6 cellular contexts compared by ENCODE assay signal in the genomic region with DNA sequence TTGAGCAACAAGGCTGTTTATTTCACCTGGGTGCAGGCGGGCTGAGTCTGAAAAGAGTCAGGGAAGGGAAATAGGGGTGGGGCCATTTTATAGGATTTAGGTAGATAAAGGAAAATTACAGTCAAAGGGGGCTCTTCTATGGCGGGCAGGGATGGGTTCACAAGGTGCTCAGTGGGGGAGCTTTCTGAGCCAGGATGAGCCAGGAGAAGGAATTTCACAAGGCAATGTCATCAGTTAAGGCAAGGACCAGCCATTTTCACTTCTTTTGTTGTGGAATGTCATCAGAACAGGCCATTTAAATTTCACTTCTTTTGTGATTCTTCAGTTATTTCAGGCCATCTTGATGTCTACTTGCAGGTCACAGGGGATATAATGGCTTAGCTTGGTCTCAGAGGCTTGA.
DNase-seq lines count a peak whose midpoint lies in the region; ATAC-seq and TF ChIP-seq lines count a peak whose summit lies in the region.
"Not testable (repeated sequence)": the region's sequence is repeated elsewhere in the genome, so short reads cannot be mapped to it uniquely, and the experiment has no call there.

No MANE protein-coding gene starts in this region.

- intact Hi-C loops in natural killer cell (cut with micrococcal nuclease): not testable (repeated sequence)

- peak overlapping the region; percentile 31 to 38; a peak in 2 of 5 replicates for H3K4me3 Mint-ChIP-seq in H9
- not testable (repeated sequence) for H3K4me3 Mint-ChIP-seq in WTC11, immature natural killer cell, natural killer cell
- H3K4me3 Mint-ChIP-seq in endodermal cell: peak overlapping the region; percentile 9

- H3K27ac Mint-ChIP-seq in H9 (peak overlapping the region; percentile 72 to 97 (median 95)), WTC11 (peak overlapping the region; percentile 75), endodermal cell (peak overlapping the region; percentile 74), immature natural killer cell (peak overlapping the region in 4 of 6 donors; percentile 0 to 36 (median 34)), natural killer cell (peak overlapping the region; percentile 21 to 47)

- not testable (repeated sequence) for H3K23ac ChIP-seq in H9 (ENCODE audit: insufficient read length, low read depth, low read length)

- not testable (repeated sequence) for H3K9me3 Mint-ChIP-seq in H9, WTC11, endodermal cell, immature natural killer cell, natural killer cell

- not testable (repeated sequence) for H3K4me3 ChIP-seq in HUES64 (ENCODE audit: low read length); endodermal cell (ENCODE audit: low read length)

- peak; percentile 15; the same call in 1 of the 2 replicates for ATAC-seq in WTC11
- ATAC-seq in natural killer cell: not testable (repeated sequence)

- H3K27ac ChIP-seq in H9 (ENCODE audit: insufficient read length, low read depth, low read length): peak overlapping the region; percentile 8
- H3K27ac ChIP-seq in HUES64 (ENCODE audit: low read depth, low read length): peak overlapping the region; percentile 79
- H3K27ac ChIP-seq in endodermal cell (ENCODE audit: low read depth, low read length): not testable (repeated sequence)

- not testable (repeated sequence) for H3K4me1 ChIP-seq in H9 (ENCODE audit: insufficient read depth, low read length); endodermal cell (ENCODE audit: control insufficient read depth, insufficient read depth, low read length)
- peaks cover 28% of the 10 kb centered on the region for H3K4me1 ChIP-seq in HUES64 (ENCODE audit: insufficient read depth, low read length)

- not testable (repeated sequence) for H2BK20ac ChIP-seq in H9 (ENCODE audit: low read depth, low read length, poor library complexity, severe bottlenecking)

- H3K79me1 ChIP-seq in H9 (ENCODE audit: insufficient read depth, low read depth, low read length, poor library complexity, severe bottlenecking): not testable (repeated sequence)

- not testable (repeated sequence) for H3T11ph ChIP-seq in H9 (ENCODE audit: low read length)

- H4K91ac ChIP-seq in H9 (ENCODE audit: insufficient read length, low read depth, low read length): not testable (repeated sequence)

- no CpG with 5 or more reads among the region's 2 CpGs for WGBS in H9 (ENCODE audit: extremely low coverage, insufficient read length, low lambda C conversion rate)
- WGBS in HUES64: 14% methylated on average over 2 of the region's 2 CpGs
- 24% methylated on average over 2 of the region's 2 CpGs; no CpG with 5 or more reads in 1 of the 2 experiments for WGBS in endodermal cell (ENCODE audit: insufficient coverage in 1 of 2, insufficient read length in 1 of 2), 2 experiments

- H2BK5ac ChIP-seq in H9 (ENCODE audit: insufficient read length, low read length): not testable (repeated sequence)

- not testable (repeated sequence) for H4K20me1 ChIP-seq in H9 (ENCODE audit: control insufficient read depth, insufficient read depth, insufficient read length)

- not testable (repeated sequence) for H3K27me3 ChIP-seq in H9 (ENCODE audit: insufficient read depth, low read length); HUES64 (ENCODE audit: insufficient read depth, low read length); endodermal cell (ENCODE audit: control insufficient read depth, insufficient read depth, low read length, poor library complexity, severe bottlenecking)

- DNase-seq in H9 (peak; percentile 73), endodermal cell (peak; percentile 87)
- not testable (repeated sequence) for DNase-seq in WTC11 (ENCODE audit: low spot score); immature natural killer cell; natural killer cell

- not testable (repeated sequence) for H3K9me3 ChIP-seq in H9 (ENCODE audit: control insufficient read depth, low read depth, low read length); HUES64 (ENCODE audit: insufficient read depth, low read depth, low read length); endodermal cell (ENCODE audit: control insufficient read depth, low read length)

- H3K27me3 Mint-ChIP-seq in H9 (ENCODE audit: low read depth); WTC11 (ENCODE audit: low read depth); endodermal cell (ENCODE audit: insufficient read depth); immature natural killer cell (ENCODE audit: low read depth in 3 of 3); natural killer cell (ENCODE audit: low read depth in 2 of 2): not testable (repeated sequence)

- H2BK15ac ChIP-seq in H9 (ENCODE audit: low read depth, low read length): not testable (repeated sequence)

- H3K9ac ChIP-seq in H9 (ENCODE audit: extremely low read depth, insufficient read length, low read length); HUES64 (ENCODE audit: low read depth, low read length); endodermal cell (ENCODE audit: extremely low read depth, low read length, poor library complexity, severe bottlenecking): not testable (repeated sequence)

- peaks cover 34 to 37% of the 10 kb centered on the region in 2 experiments for H3K4me1 Mint-ChIP-seq in H9
- peaks cover 34% of the 10 kb centered on the region for H3K4me1 Mint-ChIP-seq in WTC11
- H3K4me1 Mint-ChIP-seq in endodermal cell: peaks cover 28% of the 10 kb centered on the region
- H3K4me1 Mint-ChIP-seq in immature natural killer cell: peaks cover 6 to 19% of the 10 kb centered on the region in 2 donors
- peaks cover 0 to 17% of the 10 kb centered on the region in 2 donors for H3K4me1 Mint-ChIP-seq in natural killer cell

- not testable (repeated sequence) for H3K56ac ChIP-seq in H9 (ENCODE audit: insufficient read length, low read depth, low read length)

- not testable (repeated sequence) for H2BK120ac ChIP-seq in H9 (ENCODE audit: low read depth, low read length, poor library complexity, severe bottlenecking)

- not testable (repeated sequence) for TF ChIP-seq CTCF in H9 (conservative IDR thresholded peaks at IDR 0.05); WTC11 (IDR thresholded peaks at IDR 0.05); endodermal cell (conservative IDR thresholded peaks at IDR 0.05); natural killer cell (IDR thresholded peaks at IDR 0.05)

- H3K36me3 Mint-ChIP-seq in H9 (ENCODE audit: insufficient read depth in 1 of 3, low read depth in 3 of 3) (peaks cover 4 to 13% (median 5%) of the 10 kb centered on the region in 3 experiments; a peak in 6 of 7 replicates), immature natural killer cell (peaks cover 7 to 21% (median 18%) of the 10 kb centered on the region in 3 donors)
- not testable (repeated sequence) for H3K36me3 Mint-ChIP-seq in WTC11; endodermal cell (ENCODE audit: low read depth); natural killer cell

- CTCF ChIA-PET in WTC11 (lab: Charles Lee): not testable (repeated sequence)

- not testable (repeated sequence) for H2BK12ac ChIP-seq in H9 (ENCODE audit: insufficient read length, low read depth, low read length)

- H3K4ac ChIP-seq in H9 (ENCODE audit: low read depth, low read length): not testable (repeated sequence)

- not testable (repeated sequence) for H3K36me3 ChIP-seq in HUES64 (ENCODE audit: insufficient read depth, low read length); endodermal cell (ENCODE audit: control insufficient read depth, insufficient read depth, low read length)

- not testable (repeated sequence) for H4K5ac ChIP-seq in H9 (ENCODE audit: insufficient read length, low read depth, low read length)

- H2AK5ac ChIP-seq in H9 (ENCODE audit: insufficient read length, low read length): not testable (repeated sequence)

- POLR2A ChIA-PET in WTC11 (lab: Charles Lee): not testable (repeated sequence)

- H3K79me2 ChIP-seq in H9 (ENCODE audit: insufficient read depth, low read length): not testable (repeated sequence)

- H2AFZ ChIP-seq in H9 (ENCODE audit: low read length): not testable (repeated sequence)

- H3K18ac ChIP-seq in H9 (ENCODE audit: insufficient read length, low read depth, low read length): not testable (repeated sequence)

- not testable (repeated sequence) for H3K23me2 ChIP-seq in H9 (ENCODE audit: insufficient read length, low read depth, low read length, poor library complexity, severe bottlenecking)

- not testable (repeated sequence) for H4K8ac ChIP-seq in H9 (replicated peaks; ENCODE audit: insufficient read length, low read depth, low read length)

- not testable (repeated sequence) for H3K4me2 ChIP-seq in H9 (ENCODE audit: insufficient read depth, insufficient read length, low read length)

- not testable (repeated sequence) for H3K14ac ChIP-seq in H9 (ENCODE audit: insufficient read depth, low read length)

Comparison
In these comparisons a context has a peak if more than half of its experiments do, and no peak if none do; other contexts are left out.
1. H3K27ac Mint-ChIP-seq: peak in every context shown above with its lines; median percentile 95 in H9; 75 in WTC11; 74 in endodermal cell; 34 in immature natural killer cell; 34 in natural killer cell.